6 cellular contexts compared by ENCODE assay signal in genomic region chr3:135849827-135850226, GRCh38.
"Had no signal": no experiment of that assay in that cellular context is flagged by ENCODE, and none has a peak within 500 bp of the region (broad histone marks: within the 10 kb centered on the region; RNA-seq: fewer than 3 reads in every experiment).

No MANE protein-coding gene starts in this region.

- DNase-seq: IMR-90, KBM-7, KG1 had no signal

- H3K27ac ChIP-seq: HL-60, KMS-11 had no signal

- FAIRE-seq: HTR-8/SVneo had no signal

- H3K9ac ChIP-seq: KMS-11 had no signal

- H3K4me2 ChIP-seq: KMS-11 had no signal
